8 cellular contexts compared by ENCODE assay signal in genomic region chr2:209556354-209556961, GRCh38.
A peak's percentile ranks its signal among the peaks of the same experiment; 100 is the strongest.
DNase-seq lines count a peak whose midpoint lies in the region; ATAC-seq, FAIRE-seq and TF ChIP-seq lines count a peak whose summit lies in the region.

No MANE protein-coding gene starts in this region.

- H3K4me1 ChIP-seq in A673 (ENCODE audit: insufficient read depth, low read length, poor library complexity, severe bottlenecking) (no peaks in the 10 kb centered on the region), OCI-LY7 (ENCODE audit: insufficient read depth, low read length, poor library complexity, severe bottlenecking) (no peaks in the 10 kb centered on the region)

- ATAC-seq in GM18505 (IDR thresholded peaks at IDR 0.05; ENCODE audit: unreplicated experiment) (peak; percentile 84), HG03135 (IDR thresholded peaks at IDR 0.05; ENCODE audit: unreplicated experiment) (peak; percentile 68)

- intact Hi-C loops in A673 (cut with micrococcal nuclease; ENCODE audit: unreplicated experiment) = loop anchor here (1.0 to 10.0 kb wide), 3 partner anchors 131 to 1152 kb away; partner anchors contain the start of gene PTH2R
- intact Hi-C loops in OCI-LY7 (cut with micrococcal nuclease; ENCODE audit: unreplicated experiment) = no loop called here

- no peaks in the 10 kb centered on the region for H3K27me3 ChIP-seq in A673 (replicated peaks; ENCODE audit: insufficient read depth, low read depth, low read length, poor library complexity)

- BruUV-seq in A673 (replicated peaks; lab: Mats Ljungman, UMichigan) = no TSS peak
- BruUV-seq in OCI-LY7 (replicated peaks; lab: Mats Ljungman, UMichigan) = no TSS peak

- peak; percentile 59 for DNase-seq in A673 (ENCODE audit: low spot score)
- DNase-seq in OCI-LY7 (ENCODE audit: low spot score) = peak; percentile 1
- no peak for DNase-seq in frontal cortex (ENCODE audit: low spot score in 2 of 2)
- DNase-seq in urothelium cell line (ENCODE audit: low spot score) = peak; percentile 17
- DNase-seq in stimulated activated CD4-positive, alpha-beta T cell treated with anti-CD3 and anti-CD28 coated beads, Interleukin-15, amount 100 ng/mL, for 24 hours = no peak
- DNase-seq in activated CD4-positive, alpha-beta T cell treated with anti-CD3 and anti-CD28 coated beads, Interleukin-2, amount 50 U/mL, for 4 hours = no peak

- H3K27ac ChIP-seq in A673 (ENCODE audit: low read depth, low read length, poor library complexity, severe bottlenecking) (no peak overlapping the region), OCI-LY7 (ENCODE audit: low read depth, low read length, poor library complexity, severe bottlenecking) (no peak overlapping the region)

- no peaks in the 10 kb centered on the region for H3K36me3 ChIP-seq in A673 (ENCODE audit: insufficient read depth, low read length, poor library complexity, severe bottlenecking)
- no peaks in the 10 kb centered on the region for H3K36me3 ChIP-seq in OCI-LY7 (ENCODE audit: insufficient read depth, low read length)

- peak; percentile 73 for TF ChIP-seq CTCF in A673 (conservative IDR thresholded peaks at IDR 0.05; ENCODE audit: low read depth, low read length)
- TF ChIP-seq CTCF in OCI-LY7 (conservative IDR thresholded peaks at IDR 0.05; ENCODE audit: low read length) = peak; percentile 51

- no peak overlapping the region for H2AFZ ChIP-seq in OCI-LY7 (ENCODE audit: low read length)

- no peaks in the 10 kb centered on the region for H4K20me1 ChIP-seq in OCI-LY7 (ENCODE audit: insufficient read depth, low read length)

- no peak overlapping the region for H3K4me2 ChIP-seq in OCI-LY7 (ENCODE audit: low read length)

- FAIRE-seq in frontal cortex (lab: Jason Lieb, UNC) (peak; percentile 56), urothelium cell line (lab: Jason Lieb, UNC) (no peak)

- no peaks in the 10 kb centered on the region for H3K9me2 ChIP-seq in OCI-LY7 (ENCODE audit: insufficient read depth, low read length)

- no peaks in the 10 kb centered on the region for H3K79me2 ChIP-seq in OCI-LY7 (ENCODE audit: insufficient read depth, low read depth, low read length)

- H3K9me3 ChIP-seq in A673 (ENCODE audit: low read depth, low read length, poor library complexity, severe bottlenecking) (no peaks in the 10 kb centered on the region), OCI-LY7 (ENCODE audit: low read length) (no peaks in the 10 kb centered on the region)

- H3K4me3 ChIP-seq in A673 (ENCODE audit: low read depth, low read length, poor library complexity, severe bottlenecking) (no peak overlapping the region), OCI-LY7 (ENCODE audit: low read depth, low read length, poor library complexity, severe bottlenecking) (no peak overlapping the region)

- CTCF ChIA-PET in A673 (lab: Charles Lee) (interaction anchor here (0.6 to 1.3 kb wide), 4 partner anchors 115 to 329 kb away, joined by 4 to 7 read pairs (median 5); no protein-coding TSS in a partner anchor), OCI-LY7 (lab: Charles Lee; ENCODE audit: unreplicated experiment) (no interaction called here)

- no peak for TF ChIP-seq POLR2A in GM18505 (IDR thresholded peaks at IDR 0.05; ENCODE audit: borderline replicate concordance, extremely low read depth, insufficient read depth, insufficient read length)

- POLR2A ChIA-PET in A673 (lab: Charles Lee; ENCODE audit: low non-redundant PET) (no interaction called here), OCI-LY7 (lab: Charles Lee) (no interaction called here)

Comparison
In these comparisons a context has a peak if more than half of its experiments do, and no peak if none do; other contexts are left out.
1. DNase-seq: peak in A673 (single experiment), OCI-LY7 (single experiment) and urothelium cell line (single experiment); none in frontal cortex (0 of 2), stimulated activated CD4-positive, alpha-beta T cell treated with anti-CD3 and anti-CD28 coated beads, Interleukin-15, amount 100 ng/mL, for 24 hours (single experiment) and activated CD4-positive, alpha-beta T cell treated with anti-CD3 and anti-CD28 coated beads, Interleukin-2, amount 50 U/mL, for 4 hours (0 of 2).